In genomic region chr15:41022487-41023090, GRCh38 we compare ENCODE assay signal across 8 cellular contexts.
DNase-seq lines count a peak whose midpoint lies in the region; TF ChIP-seq lines count a peak whose summit lies in the region.

No MANE protein-coding gene starts in this region.

- H3K4me3 ChIP-seq in dorsolateral prefrontal cortex: no peak overlapping the region

- intact Hi-C loops in dorsolateral prefrontal cortex (cut with DNase I): loop anchor here (1.0 to 5.0 kb wide), 3 partner anchors 80 to 118 kb away; no protein-coding TSS in a partner anchor

- TF ChIP-seq CTCF in VCaP (conservative IDR thresholded peaks at IDR 0.05) (peak; percentile 83), dorsolateral prefrontal cortex (IDR thresholded peaks at IDR 0.05 in 54 of 56, conservative IDR thresholded peaks at IDR 0.05 in 2 of 56; ENCODE audit: low read depth in 1 of 56, partially characterized antibody in 56 of 56) (peak; percentile 23 to 87 (median 76))

- DNase-seq in NCI-H2081 (lab: John Stamatoyannopoulos, UW): peak; percentile 33 to 48
- no peak for DNase-seq in NCI-H2081 treated with DMSO at 0.1 percent for 48 hours (lab: John Stamatoyannopoulos, UW)
- DNase-seq in Kasumi-1 (lab: John Stamatoyannopoulos, UW): peak; percentile 79 to 81
- DNase-seq in dorsolateral prefrontal cortex: peak in 6 of 10 donors; percentile 35 to 51 (median 48)
- peak; percentile 75 to 89 for DNase-seq in lung microvascular endothelial cell (ENCODE audit: low read depth in 2 of 2)
- peak; percentile 79 for DNase-seq in superior temporal gyrus (ENCODE audit: extremely low spot score)
- DNase-seq in NK-92 treated with Interleukin-12 subunit alpha and Interleukin-12 subunit beta, amount 100 ng/mL, for 24 hours (lab: John Stamatoyannopoulos, UW): no peak

- H3K27me3 ChIP-seq in dorsolateral prefrontal cortex: no peaks in the 10 kb centered on the region

- no peak overlapping the region for H3K27ac ChIP-seq in VCaP
- no peak overlapping the region for H3K27ac ChIP-seq in dorsolateral prefrontal cortex

Comparison
In these comparisons a context has a peak if more than half of its experiments do, and no peak if none do; other contexts are left out.
1. DNase-seq: peak in NCI-H2081 (2 of 2), Kasumi-1 (2 of 2), dorsolateral prefrontal cortex (6 of 10), lung microvascular endothelial cell (2 of 2) and superior temporal gyrus (single experiment); none in NCI-H2081 treated with DMSO at 0.1 percent for 48 hours (single experiment) and NK-92 treated with Interleukin-12 subunit alpha and Interleukin-12 subunit beta, amount 100 ng/mL, for 24 hours (single experiment).